Comparison of ENCODE assay signal across 1 cellular context in the genomic region with DNA sequence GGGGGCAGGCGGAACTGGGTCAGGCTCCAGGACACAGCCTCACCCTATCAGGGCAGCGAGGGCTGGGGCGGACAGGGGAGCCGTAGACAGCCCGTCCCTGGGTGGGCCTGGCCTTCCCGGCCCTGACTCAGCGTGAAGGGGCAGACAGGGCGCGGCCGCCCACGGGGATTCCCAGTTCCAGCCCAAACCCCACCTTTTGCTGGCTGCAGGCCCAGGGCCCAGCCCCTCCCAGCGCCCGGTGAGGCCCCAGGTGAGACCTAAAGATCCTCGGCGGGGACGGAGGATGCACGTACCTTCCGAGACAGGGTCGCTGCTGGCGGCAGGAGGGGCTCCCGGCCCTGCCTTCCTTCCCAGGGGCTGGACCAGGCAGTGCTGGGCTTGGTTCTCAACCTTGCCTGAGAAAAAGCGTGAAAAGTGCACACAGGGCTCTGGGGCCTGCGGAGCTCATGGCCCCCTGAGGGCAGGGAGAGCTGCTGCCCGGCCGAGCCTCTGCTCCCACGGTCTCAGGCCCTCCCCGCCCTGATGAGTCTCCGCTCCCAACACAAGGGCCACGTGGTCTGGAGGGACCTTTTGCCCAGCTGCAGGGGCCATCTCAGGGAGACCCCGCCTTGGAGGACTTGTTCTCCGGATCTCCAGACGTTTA.
TF ChIP-seq lines count a peak whose summit lies in the region.

No MANE protein-coding gene starts in this region.

TF ChIP-seq in H1, 55 proteins besides CTCF, POLR2A, EP300 and RAD21:
- TF ChIP-seq TCF12 (IDR thresholded peaks at IDR 0.05; ENCODE audit: low read depth, low read length): no peak
- TF ChIP-seq SIRT6 (IDR thresholded peaks at IDR 0.05; ENCODE audit: low read length): no peak
- TF ChIP-seq BCL11A (IDR thresholded peaks at IDR 0.05; ENCODE audit: low read depth in 2 of 2, low read length in 2 of 2): no peak
- no peak for TF ChIP-seq TAF1 (IDR thresholded peaks at IDR 0.05; ENCODE audit: low read depth, low read length)
- no peak for TF ChIP-seq CREB1 (IDR thresholded peaks at IDR 0.05)
- no peak for TF ChIP-seq MAFK (IDR thresholded peaks at IDR 0.05; ENCODE audit: low read depth, low read length)
- TF ChIP-seq HDAC2 (IDR thresholded peaks at IDR 0.05; ENCODE audit: borderline replicate concordance in 1 of 2, low read depth in 2 of 2, low read length in 2 of 2): no peak
- TF ChIP-seq KDM1A (IDR thresholded peaks at IDR 0.05; ENCODE audit: borderline replicate concordance, low read length): no peak
- no peak for TF ChIP-seq GTF2F1 (IDR thresholded peaks at IDR 0.05; ENCODE audit: borderline replicate concordance, low read depth, low read length)
- TF ChIP-seq SP1 (IDR thresholded peaks at IDR 0.05; ENCODE audit: low read depth, low read length): no peak
- TF ChIP-seq, protein P1, sequence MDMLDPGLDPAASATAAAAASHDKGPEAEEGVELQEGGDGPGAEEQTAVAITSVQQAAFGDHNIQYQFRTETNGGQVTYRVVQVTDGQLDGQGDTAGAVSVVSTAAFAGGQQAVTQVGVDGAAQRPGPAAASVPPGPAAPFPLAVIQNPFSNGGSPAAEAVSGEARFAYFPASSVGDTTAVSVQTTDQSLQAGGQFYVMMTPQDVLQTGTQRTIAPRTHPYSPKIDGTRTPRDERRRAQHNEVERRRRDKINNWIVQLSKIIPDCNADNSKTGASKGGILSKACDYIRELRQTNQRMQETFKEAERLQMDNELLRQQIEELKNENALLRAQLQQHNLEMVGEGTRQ (IDR thresholded peaks at IDR 0.05; ENCODE audit: low read length): no peak
- TF ChIP-seq CHD1 (IDR thresholded peaks at IDR 0.05; ENCODE audit: low read depth, low read length): no peak
- TF ChIP-seq BACH1 (IDR thresholded peaks at IDR 0.05; ENCODE audit: low read length): no peak
- TF ChIP-seq, protein P2, sequence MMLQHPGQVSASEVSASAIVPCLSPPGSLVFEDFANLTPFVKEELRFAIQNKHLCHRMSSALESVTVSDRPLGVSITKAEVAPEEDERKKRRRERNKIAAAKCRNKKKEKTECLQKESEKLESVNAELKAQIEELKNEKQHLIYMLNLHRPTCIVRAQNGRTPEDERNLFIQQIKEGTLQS (IDR thresholded peaks at IDR 0.05; ENCODE audit: insufficient read depth, low read depth, low read length): no peak
- no peak for TF ChIP-seq FOSL1 (IDR thresholded peaks at IDR 0.05; ENCODE audit: insufficient read depth, low read depth, low read length)
- no peak for TF ChIP-seq EZH2 (IDR thresholded peaks at IDR 0.05; ENCODE audit: low read depth, low read length, severe bottlenecking)
- TF ChIP-seq, protein P3, sequence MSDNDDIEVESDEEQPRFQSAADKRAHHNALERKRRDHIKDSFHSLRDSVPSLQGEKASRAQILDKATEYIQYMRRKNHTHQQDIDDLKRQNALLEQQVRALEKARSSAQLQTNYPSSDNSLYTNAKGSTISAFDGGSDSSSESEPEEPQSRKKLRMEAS (IDR thresholded peaks at IDR 0.05): no peak
- no peak for TF ChIP-seq SRF (IDR thresholded peaks at IDR 0.05; ENCODE audit: low read depth, low read length)
- no peak for TF ChIP-seq SIN3A (conservative IDR thresholded peaks at IDR 0.05 in 1 of 2, IDR thresholded peaks at IDR 0.05 in 1 of 2; ENCODE audit: low read depth in 1 of 2, low read length in 2 of 2)
- TF ChIP-seq JUN (IDR thresholded peaks at IDR 0.05; ENCODE audit: low read depth, low read length): no peak
